ENCODE assay signal across 18 cellular contexts in genomic region chr6:148325316-148326068, GRCh38. TPM values are rescaled to one million over a fixed set of nuclear protein-coding genes. Genes with fewer than 3 reads are reported as not detected.
DNase-seq lines count a peak whose midpoint lies in the region; ATAC-seq, FAIRE-seq and TF ChIP-seq lines count a peak whose summit lies in the region.
"Had no signal": no experiment of that assay in that cellular context is flagged by ENCODE, and none has a peak within 500 bp of the region (broad histone marks: within the 10 kb centered on the region; RNA-seq: fewer than 3 reads in every experiment).

No MANE protein-coding gene starts in this region.

- H2AFZ ChIP-seq in K562 (ENCODE audit: low read depth, low read length) (no peak overlapping the region), trophoblast cell (ENCODE audit: insufficient read depth, low read length, poor library complexity) (no peak overlapping the region)

- no peaks in the 10 kb centered on the region for H3K9me3 Mint-ChIP-seq in HFFc6

- no peak overlapping the region for H2BK120ac ChIP-seq in trophoblast cell (ENCODE audit: insufficient read depth, low read length, poor library complexity)

- WGBS in K562 (ENCODE audit: insufficient coverage, low coverage, missing lambda C conversion rate): under 1% methylated on average over 11 of the region's 11 CpGs
- WGBS in trophoblast cell (ENCODE audit: extremely low coverage, insufficient coverage, insufficient read length): no CpG with 5 or more reads among the region's 11 CpGs
- WGBS in small intestine, 3 donors: 85 to 89% (median 89%) methylated on average over 11 of the region's 11 CpGs

- TF ChIP-seq RAD21 in K562 (CRISPR knock-in tag; conservative IDR thresholded peaks at IDR 0.05 in 1 of 2, IDR thresholded peaks at IDR 0.05 in 1 of 2): no peak

- no peak for TF ChIP-seq POLR2A in K562 (conservative IDR thresholded peaks at IDR 0.05)

- no peak overlapping the region; the same call in 1 of the 2 replicates for H3K4me3 Mint-ChIP-seq in HFFc6

- in situ Hi-C loops in K562 (cut with MboI): no loop called here

- no peaks in the 10 kb centered on the region for H3K79me1 ChIP-seq in trophoblast cell (ENCODE audit: low read length)

- H3K9me1 ChIP-seq in K562 (ENCODE audit: control insufficient read depth, insufficient read depth, low read length): no peaks in the 10 kb centered on the region

- peaks cover 2% of the 10 kb centered on the region; the same call in 1 of the 2 replicates for H3K27me3 Mint-ChIP-seq in HFFc6 (ENCODE audit: insufficient read depth)

- no peak overlapping the region for H3K14ac ChIP-seq in trophoblast cell (ENCODE audit: low read length)

- TF ChIP-seq EP300 in K562 (IDR thresholded peaks at IDR 0.05; ENCODE audit: low read length): no peak

- no peak overlapping the region for H2BK5ac ChIP-seq in trophoblast cell (ENCODE audit: low read depth, low read length, poor library complexity)

- H3K27ac ChIP-seq in K562 (ENCODE audit: extremely low read depth, low read depth, low read length): no peak overlapping the region
- no peak overlapping the region for H3K27ac ChIP-seq in trophoblast cell (ENCODE audit: low read depth, low read length)
- H3K27ac ChIP-seq in small intestine (ENCODE audit: low read depth in 1 of 2, low read length in 1 of 2): no peak overlapping the region
- H3K27ac ChIP-seq: HL-60 had no signal

- no TSS peak for BruUV-seq in K562 (replicated peaks; lab: Mats Ljungman, UMichigan)

- H4K12ac ChIP-seq in trophoblast cell (ENCODE audit: low read depth, low read length): no peak overlapping the region

- H3K9me3 ChIP-seq in K562 (replicated peaks; ENCODE audit: control insufficient read depth, insufficient read depth, low read depth, low read length) (no peaks in the 10 kb centered on the region), trophoblast cell (ENCODE audit: insufficient read depth, low read depth, low read length) (no peaks in the 10 kb centered on the region), small intestine (ENCODE audit: control insufficient read depth, low read depth) (no peaks in the 10 kb centered on the region)
- H3K9me3 ChIP-seq: Caco-2 had no signal

- TF ChIP-seq CTCF in HFFc6 (IDR thresholded peaks at IDR 0.05): no peak
- no peak for TF ChIP-seq CTCF in K562 (IDR thresholded peaks at IDR 0.05 in 2 of 3, conservative IDR thresholded peaks at IDR 0.05 in 1 of 3; ENCODE audit: insufficient read depth in 2 of 3, low read depth in 1 of 3, low read length in 3 of 3)

- H3K36me3 Mint-ChIP-seq in HFFc6 (ENCODE audit: low read depth): peaks cover 32% of the 10 kb centered on the region

- DNase-seq in HFFc6 (peak; percentile 39), MV-4-11 (lab: John Stamatoyannopoulos, UW) (peak; percentile 16), K562 (ENCODE audit: extremely low read depth in 1 of 4, low spot score in 3 of 4) (no peak), trophoblast cell (peak; percentile 64 to 70), small intestine (no peak), frontal cortex (ENCODE audit: low spot score in 2 of 2) (no peak)
- DNase-seq: ACHN, AML-193, Caco-2, DMS79, NCI-H1048, NCI-H226, NCI-H748 treated with DMSO at 0.1 percent for 48 hours had no signal

- H3K36me3 ChIP-seq in K562 (ENCODE audit: control insufficient read depth, insufficient read depth, low read length) (no peaks in the 10 kb centered on the region), trophoblast cell (ENCODE audit: control insufficient read depth in 1 of 2, insufficient read depth in 2 of 2, low read length in 2 of 2) (no peaks in the 10 kb centered on the region), small intestine (ENCODE audit: control insufficient read depth in 2 of 2, insufficient read depth in 2 of 2, low read length in 2 of 2) (no peaks in the 10 kb centered on the region)

- peak overlapping the region; percentile 92 for H3K27ac Mint-ChIP-seq in HFFc6

- H2AK5ac ChIP-seq in trophoblast cell (ENCODE audit: low read length): no peak overlapping the region

- CTCF ChIA-PET in K562 (lab: Yijun Ruan, JAX; ENCODE audit: low intra/inter-chr PET ratio): no interaction called here

- no peak overlapping the region for H3K4me3 ChIP-seq in K562
- H3K4me3 ChIP-seq in trophoblast cell (ENCODE audit: low read depth, low read length): no peak overlapping the region
- no peak overlapping the region for H3K4me3 ChIP-seq in small intestine (ENCODE audit: low read depth in 1 of 2, low read length in 2 of 2)

- no peak overlapping the region for H3K18ac ChIP-seq in trophoblast cell (ENCODE audit: low read length)

- FAIRE-seq in K562 (lab: Jason Lieb, UNC): no peak
- no peak for FAIRE-seq in small intestine (lab: Jason Lieb, UNC)
- no peak for FAIRE-seq in frontal cortex (lab: Jason Lieb, UNC)
- FAIRE-seq: HTR-8/SVneo had no signal

- intact Hi-C loops in K562 (cut with micrococcal nuclease): no loop called here

- H2BK12ac ChIP-seq in trophoblast cell (ENCODE audit: low read length): no peak overlapping the region

- no peak overlapping the region for H4K91ac ChIP-seq in trophoblast cell (ENCODE audit: low read depth, low read length)

- H3K4me1 ChIP-seq in K562 (replicated peaks in 1 of 2; ENCODE audit: control insufficient read depth in 2 of 2, insufficient read depth in 2 of 2, low read length in 2 of 2) (no peaks in the 10 kb centered on the region), trophoblast cell (ENCODE audit: control insufficient read depth in 1 of 2, insufficient read depth in 2 of 2, low read length in 2 of 2) (peaks cover 0 to 1% of the 10 kb centered on the region in 2 experiments), small intestine (ENCODE audit: control insufficient read depth in 2 of 2, insufficient read depth in 1 of 2, low read depth in 1 of 2, low read length in 1 of 2) (no peaks in the 10 kb centered on the region)
- H3K4me1 ChIP-seq: Caco-2 had no signal

- H3K79me2 ChIP-seq in K562 (ENCODE audit: control insufficient read depth, insufficient read depth, low read length) (no peaks in the 10 kb centered on the region), trophoblast cell (ENCODE audit: control insufficient read depth, insufficient read depth, low read length, poor library complexity) (no peaks in the 10 kb centered on the region)

- H3K4ac ChIP-seq in trophoblast cell (ENCODE audit: low read depth, low read length): no peak overlapping the region

- no peaks in the 10 kb centered on the region for H4K20me1 ChIP-seq in K562 (replicated peaks; ENCODE audit: control insufficient read depth, insufficient read depth, low read length)

- H4K8ac ChIP-seq in trophoblast cell (ENCODE audit: low read depth, low read length): no peak overlapping the region

- ATAC-seq in K562: no peak
- ATAC-seq in GM21717 (IDR thresholded peaks at IDR 0.05; ENCODE audit: unreplicated experiment): no peak
- ATAC-seq: HCT116, Panc1 had no signal

- H3K4me1 Mint-ChIP-seq in HFFc6 (ENCODE audit: low read depth): peaks cover 69% of the 10 kb centered on the region

- POLR2A ChIA-PET in K562 (lab: Yijun Ruan, JAX): interaction anchor here (0.6 to 0.7 kb wide), 2 partner anchors 12 to 77 kb away, joined by 3 to 4 read pairs; no protein-coding TSS in a partner anchor

- H3K23ac ChIP-seq in trophoblast cell (ENCODE audit: low read length): no peak overlapping the region

- H3K4me2 ChIP-seq in K562 (ENCODE audit: insufficient read depth, low read length) (no peak overlapping the region), trophoblast cell (ENCODE audit: low read length) (no peak overlapping the region)

- no peak overlapping the region for H3K9ac ChIP-seq in K562 (ENCODE audit: insufficient read depth in 1 of 2, low read depth in 2 of 2, low read length in 2 of 2)
- H3K9ac ChIP-seq in trophoblast cell (ENCODE audit: low read length): no peak overlapping the region

- H3K27me3 ChIP-seq in K562 (ENCODE audit: control insufficient read depth in 2 of 2, insufficient read depth in 2 of 2, low read length in 2 of 2): peaks cover 5 to 16% of the 10 kb centered on the region in 2 experiments; a peak in 4 of 5 replicates
- H3K27me3 ChIP-seq in trophoblast cell (ENCODE audit: insufficient read depth, low read length): no peaks in the 10 kb centered on the region
- H3K27me3 ChIP-seq in small intestine (ENCODE audit: control insufficient read depth in 2 of 2, insufficient read depth in 2 of 2, low read length in 2 of 2): no peaks in the 10 kb centered on the region

TF ChIP-seq in K562, 482 proteins besides CTCF, POLR2A, EP300 and RAD21 (continues in another document):
- TF ChIP-seq RCOR1 (IDR thresholded peaks at IDR 0.05; ENCODE audit: borderline replicate concordance in 1 of 2, low read depth in 2 of 2, low read length in 2 of 2) (no peak), RFX1 (IDR thresholded peaks at IDR 0.05) (peak; percentile 18; the same call in 1 of the 2 replicates), MEIS2 (IDR thresholded peaks at IDR 0.05; ENCODE audit: partially characterized antibody) (no peak), ZNF445 (CRISPR knock-in tag; IDR thresholded peaks at IDR 0.05; ENCODE audit: low read depth) (no peak)

RNA-seq across cellular contexts. Expression of gene SASH1, which starts 17.1 kb away (rescaled TPM):
- 10 to 100 TPM; 66.0 to 91.4 (median 88.4) TPM for total RNA-seq in HFFc6 (2021; fragmentation: NEBNext Ultra II Directional; extraction: Animal tissue kit (Norgen Biotek cat#: 25700))
- total RNA-seq in K562 (2011; cell fraction: chromatin; rRNA removed; ENCODE audit: low replicate concordance): 5.2 and 8.1 TPM in 2 replicates
- total RNA-seq in K562 (2011; cell fraction: nucleolus; rRNA removed): 2.0 and 3.2 TPM in 2 replicates
- total RNA-seq in K562 (2011; cell fraction: nucleoplasm; rRNA removed): 5.5 and 5.9 TPM in 2 replicates
- 1.2 and 1.7 TPM in 2 replicates for total RNA-seq in K562 (2014; rRNA removed)
- total RNA-seq in K562 (2014; rRNA removed; fragmentation: Illumina TruSeq; extraction: Trizol): 1.7 and 2.2 TPM in 2 replicates
- 1.8 and 2.0 TPM in 2 replicates for total RNA-seq in K562 (2015; rRNA removed; fragmentation: Illumina TruSeq; extraction: Trizol)
- total RNA-seq in K562 (2021): 3.2 and 3.5 TPM in 2 replicates
- 0.31 and 1.5 TPM in 2 replicates for polyA plus RNA-seq in K562 (2011; rRNA removed)
- polyA plus RNA-seq in K562 (2011; cell fraction: cytosol; rRNA removed): 0.22 and 1.3 TPM in 2 replicates
- polyA plus RNA-seq in K562 (2011; cell fraction: nucleus; rRNA removed): 0.10 and 1.8 TPM in 2 replicates
- 1.1 and 2.6 TPM in 2 replicates for polyA plus RNA-seq in K562 (2012)
- polyA plus RNA-seq in K562 (2014; fragmentation: Illumina TruSeq; extraction: Trizol): 1.4 and 1.6 TPM in 2 replicates
- polyA plus RNA-seq in K562 (2014; fragmentation: Nextera tagmentation; extraction: Ambion mirVana): 1 to 10 TPM in 1 of 2 experiments, under 1 TPM in 1; 0.35 to 1.2 TPM
- polyA plus RNA-seq in K562 (2014; rRNA removed): 0.76 and 2.3 TPM in 2 replicates
- 0.45 and 4.5 TPM in 2 replicates for polyA minus RNA-seq in K562 (2011; rRNA and poly(A)+ RNA removed)
- polyA minus RNA-seq in K562 (2011; cell fraction: cytosol; rRNA and poly(A)+ RNA removed): 0.27 and 2.4 TPM in 2 replicates
- polyA minus RNA-seq in K562 (2011; cell fraction: nucleus; rRNA and poly(A)+ RNA removed): 0.78 and 5.9 TPM in 2 replicates
- polyA plus RNA-seq in trophoblast cell (2013): 10.6 and 10.9 TPM in 2 replicates
- 10 to 100 TPM in 1 of 3 donors, 1 to 10 TPM in 2; 1.3 to 16.1 (median 4.1) TPM for polyA plus RNA-seq in small intestine
- total RNA-seq in frontal cortex: 23.2 TPM

Comparison
In these comparisons a context has a peak if more than half of its experiments do, and no peak if none do; other contexts are left out.
1. DNase-seq: peak in HFFc6 (single experiment), MV-4-11 (single experiment) and trophoblast cell (2 of 2); none in K562 (0 of 4), small intestine (single experiment) and frontal cortex (0 of 2).